8 cellular contexts compared by ENCODE assay signal in the genomic region with DNA sequence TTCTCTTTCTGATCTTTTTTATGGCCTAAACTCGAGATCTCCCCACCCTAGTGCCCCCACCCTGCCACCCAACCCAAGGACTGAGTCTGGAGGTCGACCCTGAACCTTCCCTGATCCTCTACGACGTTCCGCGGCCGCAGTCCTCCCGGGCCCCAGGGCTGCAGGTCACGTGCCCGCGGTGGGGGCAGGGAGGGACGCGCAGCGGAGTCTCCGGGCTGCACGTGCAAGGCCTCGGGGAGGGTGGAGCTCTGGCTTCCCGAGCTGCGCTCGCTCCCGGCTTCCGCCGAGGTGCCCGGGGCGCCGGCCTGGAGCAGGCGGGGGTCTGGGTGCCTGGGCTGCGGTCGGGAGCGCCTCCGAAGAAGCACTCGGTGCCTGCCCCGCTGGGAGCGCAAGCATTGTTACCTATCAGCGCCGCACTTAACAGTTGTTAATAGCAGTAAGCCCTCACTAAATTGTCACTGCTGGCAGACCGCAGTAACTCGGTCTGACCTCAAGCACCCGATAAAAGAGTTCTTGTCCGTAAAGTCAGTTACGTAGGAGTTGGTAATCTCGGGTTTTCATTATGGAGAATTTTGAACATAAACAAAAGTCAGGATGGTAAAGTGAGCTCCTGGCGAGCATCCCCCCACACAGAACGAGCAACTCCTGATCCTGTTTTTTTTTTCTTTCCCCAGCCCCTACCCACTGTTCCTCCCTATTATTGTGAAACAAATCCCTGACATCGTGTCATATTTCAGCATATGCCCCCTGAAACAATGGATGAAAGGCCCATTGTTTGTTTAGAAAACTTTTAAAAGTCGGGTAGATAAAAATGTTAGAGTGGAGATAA.
DNase-seq lines count a peak whose midpoint lies in the region; ATAC-seq, FAIRE-seq and TF ChIP-seq lines count a peak whose summit lies in the region.

No MANE protein-coding gene starts in this region.

- H2BK12ac ChIP-seq in H1 (ENCODE audit: low read depth, low read length) = peak overlapping the region; percentile 75; the same call in 1 of the 2 replicates

- peak overlapping the region; percentile 99 for H4K8ac ChIP-seq in H1 (ENCODE audit: extremely low read depth, insufficient read depth, low read length)

- H2AFZ ChIP-seq in H1 (ENCODE audit: low read length) = peak overlapping the region; percentile 6

- H3K27ac ChIP-seq in H1 (ENCODE audit: low read depth, low read length) = peak overlapping the region; percentile 95

- DNase-seq in 8988T (peak; percentile 46), NOMO-1 treated with DMSO at 0.1 percent for 48 hours (lab: John Stamatoyannopoulos, UW; ENCODE audit: unreplicated experiment) (peak; percentile 89), H1 (ENCODE audit: low read depth in 1 of 2, low spot score in 2 of 2) (peak; percentile 82 to 92), memory B cell (ENCODE audit: low spot score in 2 of 2) (peak; percentile 70 to 77)
- peak; percentile 29 for DNase-seq in activated CD8-positive, alpha-beta memory T cell treated with anti-CD3 and anti-CD28 coated beads, Interleukin-2, amount 50 U/mL, for 1 hour (ENCODE audit: extremely low read depth)
- DNase-seq in stimulated activated CD4-positive, alpha-beta T cell treated with anti-CD3 and anti-CD28 coated beads, TNF-alpha, amount 100 ng/mL, for 24 hours (ENCODE audit: low read depth in 3 of 3) = peak; percentile 66 to 86 (median 71)

- TF ChIP-seq CTCF in H1 (IDR thresholded peaks at IDR 0.05; ENCODE audit: control extremely low read depth in 1 of 3, insufficient read depth in 1 of 3, low read depth in 1 of 3, low read length in 3 of 3) = no peak

- no peak overlapping the region for H2AK5ac ChIP-seq in H1 (ENCODE audit: low read depth, low read length)

- CTCF ChIA-PET in H1 (lab: Charles Lee; ENCODE audit: partially characterized antibody) = interaction anchor here (0.6 to 1.6 kb wide), 2 partner anchors 10 to 26 kb away, joined by 3 to 4 read pairs; no protein-coding TSS in a partner anchor

- H3K4me3 Mint-ChIP-seq in memory B cell = peak overlapping the region; percentile 99

- peaks cover 0 to 11% (median 5%) of the 10 kb centered on the region in 4 experiments; a peak in 6 of 7 replicates for H3K4me1 ChIP-seq in H1 (replicated peaks in 1 of 4; ENCODE audit: control insufficient read depth in 3 of 4, insufficient read depth in 4 of 4, low read length in 3 of 4)

- peak overlapping the region; percentile 66 for H2BK120ac ChIP-seq in H1 (replicated peaks; ENCODE audit: low read depth, low read length)

- peak overlapping the region; percentile 78 for H4K5ac ChIP-seq in H1 (ENCODE audit: insufficient read length, low read depth, low read length)

- peaks cover 0 to 2% (median 0%) of the 10 kb centered on the region in 4 experiments; a peak in 2 of 7 replicates for H3K27me3 ChIP-seq in H1 (replicated peaks in 1 of 4; ENCODE audit: control insufficient read depth in 3 of 4, extremely low read depth in 1 of 4, insufficient read depth in 3 of 4, low read length in 3 of 4)

- peaks cover 15% of the 10 kb centered on the region for H3K4me1 Mint-ChIP-seq in memory B cell

- H3K36me3 ChIP-seq in H1 (ENCODE audit: control insufficient read depth in 2 of 4, insufficient read depth in 4 of 4, low read length in 3 of 4) = no peaks in the 10 kb centered on the region; a peak in 1 of 8 replicates

- no peaks in the 10 kb centered on the region for H3K9me3 Mint-ChIP-seq in memory B cell

- peaks cover 5% of the 10 kb centered on the region for H3K36me3 Mint-ChIP-seq in memory B cell

- peak; percentile 42 for FAIRE-seq in H1 (lab: Jason Lieb, UNC)

- no peak overlapping the region for H2BK15ac ChIP-seq in H1 (ENCODE audit: low read length)

- ATAC-seq in HG03565 (IDR thresholded peaks at IDR 0.05; ENCODE audit: unreplicated experiment) (peak; percentile 60), memory B cell (ENCODE audit: low read depth) (peak; percentile 82)

- peak overlapping the region; percentile 67 to 88 for H3K4me2 ChIP-seq in H1 (ENCODE audit: insufficient read depth in 1 of 2, low read depth in 2 of 2, low read length in 2 of 2)

- 0 out of 4 replicates have a peak, but pooled peaks of 1 of the 2 experiments have one; percentile 1 for TF ChIP-seq RAD21 in H1 (IDR thresholded peaks at IDR 0.05 in 1 of 2, conservative IDR thresholded peaks at IDR 0.05 in 1 of 2; ENCODE audit: low read depth in 2 of 2, low read length in 2 of 2)

- H3K14ac ChIP-seq in H1 (ENCODE audit: insufficient read length) = no peak overlapping the region

- no peaks in the 10 kb centered on the region for H3K27me3 Mint-ChIP-seq in memory B cell

- H3K56ac ChIP-seq in H1 (replicated peaks; ENCODE audit: insufficient read length, low read depth, low read length) = peak overlapping the region; percentile 64

- H3K23me2 ChIP-seq in H1 (ENCODE audit: low read depth, low read length) = peaks cover 6% of the 10 kb centered on the region; the same call in 1 of the 2 replicates

- peak overlapping the region; percentile 21; the same call in 1 of the 2 replicates for H2BK5ac ChIP-seq in H1 (ENCODE audit: low read depth, low read length)

- TF ChIP-seq POLR2A in GM18526 (IDR thresholded peaks at IDR 0.05; ENCODE audit: extremely low read depth, insufficient read length) = peak; percentile 47
- peak; percentile 79 to 81 for TF ChIP-seq POLR2A in H1 (IDR thresholded peaks at IDR 0.05; ENCODE audit: control extremely low read depth in 1 of 2, low read depth in 2 of 2, low read length in 2 of 2)

- H3K79me1 ChIP-seq in H1 (ENCODE audit: low read depth, low read length) = no peaks in the 10 kb centered on the region

- H3K9ac ChIP-seq in H1 (replicated peaks in 1 of 4; ENCODE audit: extremely low read depth in 1 of 4, low read depth in 3 of 4, low read length in 3 of 4) = peak overlapping the region; percentile 64 to 97 (median 84)

- peak overlapping the region; percentile 93 for H3K27ac Mint-ChIP-seq in memory B cell

- peak overlapping the region; percentile 44 for H3K4ac ChIP-seq in H1 (replicated peaks; ENCODE audit: insufficient read length, low read depth, low read length)

- WGBS in H1 (ENCODE audit: extremely low coverage in 1 of 2, insufficient coverage in 1 of 2, insufficient read length in 1 of 2, insufficient replicate concordance in 2 of 2, low coverage in 1 of 2, low lambda C conversion rate in 2 of 2, missing lambda C conversion rate in 1 of 2), 2 experiments = 3 to 100% methylated on average over 1 to 46 of the region's 46 CpGs

- no peaks in the 10 kb centered on the region for H3K9me3 ChIP-seq in H1 (ENCODE audit: insufficient read depth in 2 of 2, low read depth in 1 of 2, low read length in 1 of 2)

- no peak overlapping the region for H3K23ac ChIP-seq in H1 (ENCODE audit: insufficient read length)

- peak overlapping the region; percentile 83 for H3K18ac ChIP-seq in H1 (ENCODE audit: extremely low read depth, low read length)

- TF ChIP-seq EP300 in H1 (IDR thresholded peaks at IDR 0.05; ENCODE audit: borderline replicate concordance in 1 of 2, low read depth in 2 of 2, low read length in 2 of 2) = peak in 1 of 2 experiments; percentile 70; a peak in 1 of 3 replicates

- peak overlapping the region; percentile 84 for H4K91ac ChIP-seq in H1 (replicated peaks; ENCODE audit: insufficient read length, low read length)

- POLR2A ChIA-PET in H1 (lab: Charles Lee; ENCODE audit: partially characterized antibody) = interaction anchor here (0.6 to 4.8 kb wide), 37 partner anchors 8 to 311 kb away, joined by 3 to 59 read pairs (median 6); a partner anchor contains a TSS

- no peaks in the 10 kb centered on the region for H3K79me2 ChIP-seq in H1 (ENCODE audit: control insufficient read depth in 1 of 2, insufficient read depth in 2 of 2, low read length in 2 of 2)

- no peaks in the 10 kb centered on the region for H4K20me1 ChIP-seq in H1 (replicated peaks in 1 of 2; ENCODE audit: control insufficient read depth in 1 of 2, insufficient read depth in 2 of 2, low read length in 2 of 2)

- no peak overlapping the region; the same call in 1 of the 2 replicates for H2BK20ac ChIP-seq in H1 (ENCODE audit: low read length)

- peak overlapping the region; percentile 35 to 79 (median 53) for H3K4me3 ChIP-seq in H1 (ENCODE audit: extremely low read depth in 1 of 4, insufficient read depth in 2 of 4, low read depth in 3 of 4, low read length in 4 of 4)

TF ChIP-seq in H1, 55 proteins besides CTCF, POLR2A, EP300 and RAD21 (continues in another document):
- no peak for TF ChIP-seq POU5F1 (IDR thresholded peaks at IDR 0.05; ENCODE audit: low read depth, low read length)
- TF ChIP-seq NRF1 (IDR thresholded peaks at IDR 0.05; ENCODE audit: low read depth, low read length) = no peak
- no peak for TF ChIP-seq BCL11A (IDR thresholded peaks at IDR 0.05; ENCODE audit: low read depth in 2 of 2, low read length in 2 of 2)
- TF ChIP-seq YY1 (IDR thresholded peaks at IDR 0.05; ENCODE audit: low read depth, low read length) = peak; percentile 21; the same call in 1 of the 2 replicates
- TF ChIP-seq POLR2AphosphoS5 (IDR thresholded peaks at IDR 0.05; ENCODE audit: low read depth, low read length) = peak; percentile 89
- no peak for TF ChIP-seq CBX5 (IDR thresholded peaks at IDR 0.05; ENCODE audit: low read depth, low read length)
- TF ChIP-seq FOSL1 (IDR thresholded peaks at IDR 0.05; ENCODE audit: insufficient read depth, low read depth, low read length) = no peak
- TF ChIP-seq CBX8 (IDR thresholded peaks at IDR 0.05; ENCODE audit: borderline replicate concordance, low read depth, low read length) = no peak
- no peak for TF ChIP-seq SIRT6 (IDR thresholded peaks at IDR 0.05; ENCODE audit: low read length)
- TF ChIP-seq, protein P1, sequence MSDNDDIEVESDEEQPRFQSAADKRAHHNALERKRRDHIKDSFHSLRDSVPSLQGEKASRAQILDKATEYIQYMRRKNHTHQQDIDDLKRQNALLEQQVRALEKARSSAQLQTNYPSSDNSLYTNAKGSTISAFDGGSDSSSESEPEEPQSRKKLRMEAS (IDR thresholded peaks at IDR 0.05) = peak; percentile 99
- peak; percentile 72 for TF ChIP-seq CHD2 (IDR thresholded peaks at IDR 0.05; ENCODE audit: low read length)
- no peak for TF ChIP-seq HDAC2 (IDR thresholded peaks at IDR 0.05; ENCODE audit: borderline replicate concordance in 1 of 2, low read depth in 2 of 2, low read length in 2 of 2)
- TF ChIP-seq SIN3A (conservative IDR thresholded peaks at IDR 0.05 in 1 of 2, IDR thresholded peaks at IDR 0.05 in 1 of 2; ENCODE audit: low read depth in 1 of 2, low read length in 2 of 2) = peak in 1 of 2 experiments; percentile 32; a peak in 1 of 4 replicates
- TF ChIP-seq TCF12 (IDR thresholded peaks at IDR 0.05; ENCODE audit: low read depth, low read length) = peak; percentile 83
- no peak for TF ChIP-seq NANOG (IDR thresholded peaks at IDR 0.05; ENCODE audit: insufficient read depth, low read depth, low read length, poor library complexity, severe bottlenecking)
- 0 out of 2 replicates have a peak, but pooled peaks have one; percentile 46 for TF ChIP-seq GABPA (IDR thresholded peaks at IDR 0.05; ENCODE audit: borderline replicate concordance, insufficient read depth, low read length)
- TF ChIP-seq TAF1 (IDR thresholded peaks at IDR 0.05; ENCODE audit: low read depth, low read length) = peak; percentile 79
- TF ChIP-seq SP4 (IDR thresholded peaks at IDR 0.05; ENCODE audit: low read length) = no peak

Comparison
In these comparisons a context has a peak if more than half of its experiments do, and no peak if none do; other contexts are left out.
1. Peak in every context shown above with its lines: DNase-seq, ATAC-seq, H3K4me3 ChIP-seq and H3K27ac ChIP-seq.
2. DNase-seq: peak in every context shown above with its lines; median percentile 89 in NOMO-1 treated with DMSO at 0.1 percent for 48 hours; 87 in H1; 74 in memory B cell; 71 in stimulated activated CD4-positive, alpha-beta T cell treated with anti-CD3 and anti-CD28 coated beads, TNF-alpha, amount 100 ng/mL, for 24 hours; 46 in 8988T; 29 in activated CD8-positive, alpha-beta memory T cell treated with anti-CD3 and anti-CD28 coated beads, Interleukin-2, amount 50 U/mL, for 1 hour.